In genomic region chr7:155405399-155406318, GRCh38 we compare ENCODE assay signal across 11 cellular contexts. TPM values are rescaled to one million over a fixed set of nuclear protein-coding genes. Genes with fewer than 3 reads are reported as not detected.
DNase-seq lines count a peak whose midpoint lies in the region; ATAC-seq and TF ChIP-seq lines count a peak whose summit lies in the region.
"Had no signal": no experiment of that assay in that cellular context is flagged by ENCODE, and none has a peak within 500 bp of the region (broad histone marks: within the 10 kb centered on the region; RNA-seq: fewer than 3 reads in every experiment).

No MANE protein-coding gene starts in this region.

- no peak overlapping the region for H2AFZ ChIP-seq in OCI-LY1 (ENCODE audit: low read length)

- H3K4me2 ChIP-seq in OCI-LY1 (ENCODE audit: low read length): no peak overlapping the region

- H3K79me2 ChIP-seq in OCI-LY1 (ENCODE audit: insufficient read depth, low read length): no peaks in the 10 kb centered on the region

- H3F3A ChIP-seq in OCI-LY1 (ENCODE audit: insufficient read depth, low read length): no peaks in the 10 kb centered on the region

- no peaks in the 10 kb centered on the region for H3K9me3 Mint-ChIP-seq in endothelial cell (ENCODE audit: unreplicated experiment)

- no peak overlapping the region for H3K27ac ChIP-seq in OCI-LY1 (ENCODE audit: low read depth, low read length, poor library complexity, severe bottlenecking)
- H3K27ac ChIP-seq in colonic mucosa: no peak overlapping the region
- H3K27ac ChIP-seq: epithelial cell of prostate, left ventricle myocardium inferior had no signal

- H3K36me3 ChIP-seq in OCI-LY1 (ENCODE audit: insufficient read depth, low read length) (no peaks in the 10 kb centered on the region; the same call in 1 of the 2 replicates), colonic mucosa (no peaks in the 10 kb centered on the region)
- H3K36me3 ChIP-seq: left ventricle myocardium inferior had no signal

- no peaks in the 10 kb centered on the region for H3K9me2 ChIP-seq in OCI-LY1 (ENCODE audit: low read depth, low read length)

- H3K4me1 ChIP-seq in OCI-LY1 (ENCODE audit: insufficient read depth, low read length, severe bottlenecking) (no peaks in the 10 kb centered on the region), colonic mucosa (no peaks in the 10 kb centered on the region)
- H3K4me1 ChIP-seq: left ventricle myocardium inferior had no signal

- H3K9ac ChIP-seq in OCI-LY1 (ENCODE audit: low read length): no peak overlapping the region
- no peak overlapping the region for H3K9ac ChIP-seq in colonic mucosa (ENCODE audit: low read depth in 2 of 2, low read length in 2 of 2)

- peaks cover 12% of the 10 kb centered on the region for H3K27me3 Mint-ChIP-seq in endothelial cell (ENCODE audit: unreplicated experiment)

- H3K36me3 Mint-ChIP-seq in endothelial cell (ENCODE audit: low read depth, unreplicated experiment): no peaks in the 10 kb centered on the region

- peak overlapping the region; percentile 2 for H3K27ac Mint-ChIP-seq in endothelial cell (ENCODE audit: unreplicated experiment)

- H3K4me3 Mint-ChIP-seq in endothelial cell (ENCODE audit: unreplicated experiment): no peak overlapping the region

- TF ChIP-seq CTCF in OCI-LY1 (IDR thresholded peaks at IDR 0.05; ENCODE audit: low read length): peak; percentile 30; the same call in 1 of the 2 replicates
- TF ChIP-seq CTCF in endothelial cell (IDR thresholded peaks at IDR 0.05; ENCODE audit: unreplicated experiment): no peak
- TF ChIP-seq CTCF in colonic mucosa (IDR thresholded peaks at IDR 0.05): no peak

- no peak for ATAC-seq in HG02870 (IDR thresholded peaks at IDR 0.05; ENCODE audit: unreplicated experiment)

- DNase-seq in NCI-H1092 treated with DMSO at 0.1 percent for 48 hours (lab: John Stamatoyannopoulos, UW) (peak; percentile 39), NCI-H1092 (lab: John Stamatoyannopoulos, UW) (no peak), endothelial cell (ENCODE audit: low spot score) (peak; percentile 28), pons (ENCODE audit: low spot score) (peak; percentile 82), T-helper 9 cell (no peak), colonic mucosa (no peak)
- DNase-seq: left ventricle myocardium inferior, NCI-H510A treated with DMSO at 0.1 percent for 48 hours had no signal

- H3K27me3 ChIP-seq in OCI-LY1 (ENCODE audit: insufficient read depth, low read length): peaks cover 28% of the 10 kb centered on the region
- H3K27me3 ChIP-seq in colonic mucosa: peaks cover 7% of the 10 kb centered on the region

- H4K20me1 ChIP-seq in OCI-LY1 (ENCODE audit: insufficient read depth, low read length): no peaks in the 10 kb centered on the region

- peaks cover 4% of the 10 kb centered on the region; the same call in 1 of the 2 replicates for H3K9me3 ChIP-seq in OCI-LY1 (ENCODE audit: low read length)
- H3K9me3 ChIP-seq in colonic mucosa: no peaks in the 10 kb centered on the region
- H3K9me3 ChIP-seq: left ventricle myocardium inferior had no signal

- H3K4me1 Mint-ChIP-seq in endothelial cell (ENCODE audit: unreplicated experiment): no peaks in the 10 kb centered on the region

- intact Hi-C loops in colonic mucosa (cut with DNase I): no loop called here

- H3K4me3 ChIP-seq in OCI-LY1 (ENCODE audit: low read depth, low read length, poor library complexity, severe bottlenecking) (no peak overlapping the region), colonic mucosa (no peak overlapping the region)
- H3K4me3 ChIP-seq: left ventricle myocardium inferior had no signal

RNA-seq across cellular contexts. Expression of gene EN2, which starts 52.3 kb away (rescaled TPM):
- total RNA-seq in endothelial cell (ENCODE audit: unreplicated experiment): 2.1 TPM
- not detected for total RNA-seq in colonic mucosa

Comparison
In these comparisons a context has a peak if more than half of its experiments do, and no peak if none do; other contexts are left out.
1. DNase-seq: peak in NCI-H1092 treated with DMSO at 0.1 percent for 48 hours (single experiment), endothelial cell (single experiment) and pons (single experiment); none in NCI-H1092 (single experiment), T-helper 9 cell (single experiment) and colonic mucosa (single experiment).